In the genomic region with DNA sequence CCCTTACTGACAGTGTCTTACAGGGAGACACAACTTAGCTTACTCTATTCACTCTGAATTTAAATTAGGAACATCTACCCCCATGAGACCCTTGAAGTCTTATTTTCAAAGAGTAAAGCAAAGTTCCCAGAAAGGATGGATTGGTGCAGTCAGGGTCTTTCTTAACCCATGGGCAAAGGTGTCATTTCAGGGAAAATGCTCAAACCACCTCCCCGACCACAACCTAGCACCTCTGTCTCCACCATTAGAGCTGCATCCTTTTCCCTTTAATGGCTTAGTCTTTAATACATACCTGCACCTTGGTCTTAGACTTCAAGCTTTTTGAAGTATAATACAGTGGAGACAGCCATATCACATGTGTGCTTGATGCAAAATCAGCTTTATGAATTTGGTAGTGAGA, we compare ENCODE assay signal across 1 cellular context.
TF ChIP-seq lines count a peak whose summit lies in the region.

No MANE protein-coding gene starts in this region.

TF ChIP-seq in GM12878, 131 proteins besides CTCF, POLR2A, EP300 and RAD21:
- no peak for TF ChIP-seq TCF12 (IDR thresholded peaks at IDR 0.05; ENCODE audit: low read depth, low read length)
- no peak for TF ChIP-seq IRF3 (IDR thresholded peaks at IDR 0.05)
- TF ChIP-seq SP1 (IDR thresholded peaks at IDR 0.05; ENCODE audit: low read depth, low read length) = no peak
- no peak for TF ChIP-seq GATAD2B (conservative IDR thresholded peaks at IDR 0.05; ENCODE audit: low read depth)
- TF ChIP-seq NR2C2 (IDR thresholded peaks at IDR 0.05; ENCODE audit: borderline replicate concordance, control insufficient read depth, insufficient read length, low read depth) = no peak
- no peak for TF ChIP-seq CEBPB (IDR thresholded peaks at IDR 0.05; ENCODE audit: borderline replicate concordance in 1 of 2, low read depth in 2 of 2, low read length in 2 of 2)
- no peak for TF ChIP-seq ASH2L (IDR thresholded peaks at IDR 0.05; ENCODE audit: borderline replicate concordance, low read depth)
- no peak for TF ChIP-seq SRF (IDR thresholded peaks at IDR 0.05; ENCODE audit: low read depth in 2 of 2, low read length in 2 of 2)
- TF ChIP-seq MXI1 (IDR thresholded peaks at IDR 0.05; ENCODE audit: low read depth, low read length) = no peak
- no peak for TF ChIP-seq SIX5 (IDR thresholded peaks at IDR 0.05; ENCODE audit: low read depth, low read length, severe bottlenecking)
- TF ChIP-seq NR2F1 (conservative IDR thresholded peaks at IDR 0.05) = no peak
- TF ChIP-seq BCLAF1 (IDR thresholded peaks at IDR 0.05) = no peak
- TF ChIP-seq RBBP5 (conservative IDR thresholded peaks at IDR 0.05) = no peak
- no peak for TF ChIP-seq CBX3 (IDR thresholded peaks at IDR 0.05; ENCODE audit: borderline replicate concordance, low read depth)
- TF ChIP-seq SPI1 (IDR thresholded peaks at IDR 0.05; ENCODE audit: borderline replicate concordance, insufficient read depth, low read depth, low read length) = no peak
